ENCODE assay signal across 25 cellular contexts in the genomic region with DNA sequence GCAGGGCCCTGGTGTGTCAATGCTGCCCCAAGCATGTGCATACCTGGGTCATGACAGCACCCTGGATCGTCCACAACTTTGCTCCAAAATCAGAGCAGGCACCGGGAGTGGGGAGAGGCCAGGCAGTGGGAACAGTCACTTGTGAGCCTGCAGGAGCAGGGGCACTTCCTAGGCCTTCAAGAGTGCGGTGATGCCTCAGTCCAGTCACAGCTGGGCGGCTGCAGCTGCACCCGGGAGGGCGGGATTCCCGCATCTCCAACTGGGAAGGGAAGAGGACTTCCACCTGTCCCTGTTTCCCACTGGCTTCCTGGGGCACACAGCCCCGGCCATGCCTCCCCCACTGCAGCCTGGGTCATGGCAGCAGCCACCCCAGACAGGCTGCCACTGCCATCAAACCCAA.
"Had no signal": no experiment of that assay in that cellular context is flagged by ENCODE, and none has a peak within 500 bp of the region (broad histone marks: within the 10 kb centered on the region; RNA-seq: fewer than 3 reads in every experiment).

No MANE protein-coding gene starts in this region.

- DNase-seq: cerebellar nuclear complex; colonic mucosa; cortex of kidney; effector CD8-positive, alpha-beta T cell; effector memory CD8-positive, alpha-beta T cell; endodermal cell; erythroblast; esophagus squamous epithelium; foreskin fibroblast; heart left ventricle; hypothalamus; immature natural killer cell; islet precursor cell; left cardiac atrium; left lung; left ventricle myocardium superior; lower lobe of right lung; mesendoderm; midbrain had no signal

- H3K4me2 ChIP-seq: hepatocyte had no signal

- H3K4me1 ChIP-seq: colonic mucosa, esophagus squamous epithelium, gastroesophageal sphincter, heart left ventricle, left lung, lower lobe of right lung had no signal

- FAIRE-seq: endometrium, frontal cortex had no signal

- H2AFZ ChIP-seq: hepatocyte had no signal

- ATAC-seq: effector memory CD8-positive, alpha-beta T cell; esophagus mucosa; heart left ventricle; left cardiac atrium; left lung; left ventricle myocardium superior; lower lobe of right lung had no signal

- H3K79me2 ChIP-seq: hepatocyte had no signal

- H3K27ac ChIP-seq: colonic mucosa, epithelial cell of prostate, esophagus squamous epithelium, gastroesophageal sphincter, heart left ventricle, hepatocyte, left lung, lower lobe of right lung had no signal

- H3K9me3 ChIP-seq: colonic mucosa, gastroesophageal sphincter, heart left ventricle, lower lobe of right lung had no signal

- H3K27me3 ChIP-seq: colonic mucosa, esophagus squamous epithelium, gastroesophageal sphincter, heart left ventricle, hepatocyte, left lung had no signal

- H3K36me3 ChIP-seq: colonic mucosa, esophagus squamous epithelium, gastroesophageal sphincter, heart left ventricle, left lung, lower lobe of right lung had no signal

- H3K4me3 ChIP-seq: colonic mucosa, esophagus squamous epithelium, gastroesophageal sphincter, heart left ventricle, hepatocyte, left lung, lower lobe of right lung had no signal
